In genomic region chr4:5365071-5366008, GRCh38 we compare ENCODE assay signal across 12 cellular contexts.
DNase-seq lines count a peak whose midpoint lies in the region; ATAC-seq, FAIRE-seq and TF ChIP-seq lines count a peak whose summit lies in the region.
"Had no signal": no experiment of that assay in that cellular context is flagged by ENCODE, and none has a peak within 500 bp of the region (broad histone marks: within the 10 kb centered on the region; RNA-seq: fewer than 3 reads in every experiment).

No MANE protein-coding gene starts in this region.

- H3K4me1 Mint-ChIP-seq in astrocyte (ENCODE audit: low read depth, unreplicated experiment), result peaks cover 15% of the 10 kb centered on the region

- DNase-seq in AG09309 (ENCODE audit: low read depth) (peak; percentile 95), HS-5 (ENCODE audit: low read depth) (peak; percentile 74), astrocyte (ENCODE audit: low read depth) (peak; percentile 91), kidney tubule cell (ENCODE audit: low spot score) (peak; percentile 95), OCI-M1 (lab: John Stamatoyannopoulos, UW) (no peak), NCI-H1436 (lab: John Stamatoyannopoulos, UW) (no peak)
- DNase-seq: activated naive CD4-positive, alpha-beta T cell treated with Interleukin-2 at 50 U/mL for 16 hours; retina had no signal

- H3K9ac ChIP-seq in astrocyte (ENCODE audit: low read length), result peak overlapping the region; percentile 72

- peaks cover 3% of the 10 kb centered on the region for H4K20me1 ChIP-seq in astrocyte (ENCODE audit: insufficient read depth, low read length)

- no peaks in the 10 kb centered on the region for H3K9me3 Mint-ChIP-seq in astrocyte (ENCODE audit: unreplicated experiment)

- H3K36me3 ChIP-seq in astrocyte (ENCODE audit: insufficient read depth, low read length), result no peaks in the 10 kb centered on the region
- H3K36me3 ChIP-seq: thyroid gland had no signal

- peak overlapping the region; percentile 83 for H3K27ac ChIP-seq in astrocyte (ENCODE audit: low read depth, low read length)
- H3K27ac ChIP-seq: thyroid gland had no signal

- peaks cover 3% of the 10 kb centered on the region for H3K27me3 Mint-ChIP-seq in astrocyte (ENCODE audit: low read depth, unreplicated experiment)

- no peak overlapping the region for H3K4me3 Mint-ChIP-seq in astrocyte (ENCODE audit: unreplicated experiment)

- peak overlapping the region; percentile 17 for H3K27ac Mint-ChIP-seq in astrocyte (ENCODE audit: unreplicated experiment)

- no peak overlapping the region for H2AFZ ChIP-seq in astrocyte (ENCODE audit: low read depth, low read length)

- H3K36me3 Mint-ChIP-seq in astrocyte (ENCODE audit: low read depth, unreplicated experiment), result no peaks in the 10 kb centered on the region

- H3K4me2 ChIP-seq in astrocyte (ENCODE audit: low read length), result peak overlapping the region; percentile 69

- no peak for TF ChIP-seq CTCF in AG09309 (IDR thresholded peaks at IDR 0.05; ENCODE audit: control insufficient read depth, insufficient read depth, low read depth, low read length, missing control alignments)
- TF ChIP-seq CTCF in astrocyte (IDR thresholded peaks at IDR 0.05; ENCODE audit: insufficient read depth, low read depth, low read length), result no peak

- no peaks in the 10 kb centered on the region for H3K9me3 ChIP-seq in astrocyte (ENCODE audit: insufficient read depth, low read depth, low read length)
- H3K9me3 ChIP-seq: thyroid gland had no signal

- FAIRE-seq in astrocyte (lab: Jason Lieb, UNC), result peak; percentile 96
- FAIRE-seq: D721Med had no signal

- H3K4me3 ChIP-seq in AG09309 (ENCODE audit: control insufficient read depth, low read depth, low read length), result no peak overlapping the region
- no peak overlapping the region for H3K4me3 ChIP-seq in astrocyte (ENCODE audit: insufficient read depth, low read depth, low read length)
- H3K4me3 ChIP-seq: thyroid gland had no signal

- no peaks in the 10 kb centered on the region for H3K27me3 ChIP-seq in astrocyte (ENCODE audit: insufficient read depth, low read length)
- H3K27me3 ChIP-seq: thyroid gland had no signal

- peaks cover 17% of the 10 kb centered on the region for H3K4me1 ChIP-seq in astrocyte (ENCODE audit: insufficient read depth, low read length)
- H3K4me1 ChIP-seq: thyroid gland had no signal

- no peaks in the 10 kb centered on the region for H3K79me2 ChIP-seq in astrocyte (ENCODE audit: insufficient read depth, low read length)

- ATAC-seq in GM21360 (IDR thresholded peaks at IDR 0.05; ENCODE audit: unreplicated experiment) (no peak), GM21515 (IDR thresholded peaks at IDR 0.05; ENCODE audit: unreplicated experiment) (no peak)

Comparison
In these comparisons a context has a peak if more than half of its experiments do, and no peak if none do; other contexts are left out.
1. DNase-seq: peak in AG09309 (single experiment), HS-5 (single experiment), astrocyte (single experiment) and kidney tubule cell (single experiment); none in OCI-M1 (single experiment) and NCI-H1436 (single experiment).